23 cellular contexts compared by ENCODE assay signal in genomic region chr2:38265461-38265860, GRCh38.
DNase-seq lines count a peak whose midpoint lies in the region; ATAC-seq and TF ChIP-seq lines count a peak whose summit lies in the region.
"Had no signal": no experiment of that assay in that cellular context is flagged by ENCODE, and none has a peak within 500 bp of the region (broad histone marks: within the 10 kb centered on the region; RNA-seq: fewer than 3 reads in every experiment).

No MANE protein-coding gene starts in this region.

- no peak for TF ChIP-seq POLR2A in spleen (IDR thresholded peaks at IDR 0.05)
- TF ChIP-seq POLR2A in uterus (IDR thresholded peaks at IDR 0.05), result no peak
- TF ChIP-seq POLR2A in esophagus muscularis mucosa (IDR thresholded peaks at IDR 0.05; ENCODE audit: low read depth), result no peak

- 67 to 83% (median 81%) methylated on average over 3 of the region's 3 CpGs for WGBS in spleen, 5 donors
- WGBS in esophagus muscularis mucosa, result 71% methylated on average over 3 of the region's 3 CpGs

- H3K4me1 ChIP-seq in spleen (peaks cover 0 to 41% (median 7%) of the 10 kb centered on the region in 6 donors), uterus (no peaks in the 10 kb centered on the region), esophagus muscularis mucosa (peaks cover 0 to 8% (median 0%) of the 10 kb centered on the region in 4 donors)
- H3K4me1 ChIP-seq: Caco-2 had no signal

- no peak for ATAC-seq in HG02970 (IDR thresholded peaks at IDR 0.05; ENCODE audit: low FRiP score, unreplicated experiment)
- ATAC-seq: CD8-positive, alpha-beta T cell; Panc1 had no signal

- TF ChIP-seq EP300 in esophagus muscularis mucosa (IDR thresholded peaks at IDR 0.05), result no peak

- peaks cover 0 to 15% (median 0%) of the 10 kb centered on the region in 8 donors for H3K9me3 ChIP-seq in spleen
- H3K9me3 ChIP-seq in uterus, result no peaks in the 10 kb centered on the region
- no peaks in the 10 kb centered on the region for H3K9me3 ChIP-seq in esophagus muscularis mucosa
- H3K9me3 ChIP-seq: Caco-2 had no signal

- H3K4me1 Mint-ChIP-seq in activated naive CD4-positive, alpha-beta T cell treated with anti-CD3 and anti-CD28 coated beads for 36 hours (ENCODE audit: low read depth), result peaks cover 17% of the 10 kb centered on the region

- H3K4me3 ChIP-seq in HL-60 (replicated peaks; ENCODE audit: insufficient read depth, low read length), result no peak overlapping the region
- H3K4me3 ChIP-seq in fibroblast of mammary gland (ENCODE audit: control insufficient read depth, low read depth, low read length), result no peak overlapping the region
- H3K4me3 ChIP-seq in spleen, result no peak overlapping the region
- H3K4me3 ChIP-seq in uterus, result no peak overlapping the region
- H3K4me3 ChIP-seq in esophagus muscularis mucosa, result no peak overlapping the region

- H3K27me3 ChIP-seq in HL-60 (ENCODE audit: insufficient read depth, poor library complexity, severe bottlenecking) (no peaks in the 10 kb centered on the region), spleen (replicated peaks in 1 of 7) (no peaks in the 10 kb centered on the region), uterus (no peaks in the 10 kb centered on the region), esophagus muscularis mucosa (no peaks in the 10 kb centered on the region)

- H3K4me3 Mint-ChIP-seq in activated naive CD4-positive, alpha-beta T cell treated with anti-CD3 and anti-CD28 coated beads for 36 hours, result no peak overlapping the region
- H3K4me3 Mint-ChIP-seq: CD8-positive, alpha-beta T cell had no signal

- no peak overlapping the region for H3K27ac Mint-ChIP-seq in activated naive CD4-positive, alpha-beta T cell treated with anti-CD3 and anti-CD28 coated beads for 36 hours
- H3K27ac Mint-ChIP-seq: CD8-positive, alpha-beta T cell had no signal

- CTCF ChIA-PET in activated naive CD4-positive, alpha-beta T cell treated with anti-CD3 and anti-CD28 coated beads for 36 hours (lab: Charles Lee), result interaction anchor here (1.6 kb wide), 1 partner anchor 12 kb away, joined by 3 read pairs; no protein-coding TSS in a partner anchor

- H3K27me3 Mint-ChIP-seq in activated naive CD4-positive, alpha-beta T cell treated with anti-CD3 and anti-CD28 coated beads for 36 hours (ENCODE audit: low read depth), result peaks cover 3% of the 10 kb centered on the region

- intact Hi-C loops in spleen (cut with DNase I; ENCODE audit: low total_unique reads) (no loop called here), uterus (cut with DNase I; ENCODE audit: low total_unique reads) (no loop called here), esophagus muscularis mucosa (cut with DNase I) (loop anchor here (5.0 kb wide), 1 partner anchor 188 kb away; the partner anchor contains the start of gene CYP1B1)
- intact Hi-C loops in activated naive CD4-positive, alpha-beta T cell treated with anti-CD3 and anti-CD28 coated beads for 36 hours (cut with micrococcal nuclease), result no loop called here

- H3K36me3 ChIP-seq in spleen (no peaks in the 10 kb centered on the region), uterus (no peaks in the 10 kb centered on the region), esophagus muscularis mucosa (no peaks in the 10 kb centered on the region)

- H3K9me3 Mint-ChIP-seq in activated naive CD4-positive, alpha-beta T cell treated with anti-CD3 and anti-CD28 coated beads for 36 hours, result peaks cover 4% of the 10 kb centered on the region
- H3K9me3 Mint-ChIP-seq: CD8-positive, alpha-beta T cell had no signal

- H3K27ac ChIP-seq in HL-60 (replicated peaks) (peak overlapping the region; percentile 69), spleen (peak overlapping the region in 7 of 8 donors; percentile 61 to 86 (median 77)), uterus (peak overlapping the region; percentile 25 to 38), esophagus muscularis mucosa (replicated peaks in 1 of 4) (no peak overlapping the region)
- H3K27ac ChIP-seq: KMS-11 had no signal

- H3K36me3 Mint-ChIP-seq in activated naive CD4-positive, alpha-beta T cell treated with anti-CD3 and anti-CD28 coated beads for 36 hours (ENCODE audit: low read depth), result no peaks in the 10 kb centered on the region
- H3K36me3 Mint-ChIP-seq: CD8-positive, alpha-beta T cell had no signal

- TF ChIP-seq CTCF in HL-60 (IDR thresholded peaks at IDR 0.05; ENCODE audit: insufficient read depth, low read length), result no peak
- no peak for TF ChIP-seq CTCF in fibroblast of mammary gland (conservative IDR thresholded peaks at IDR 0.05; ENCODE audit: control insufficient read depth, insufficient read depth, low read depth, low read length)
- no peak for TF ChIP-seq CTCF in spleen (IDR thresholded peaks at IDR 0.05 in 8 of 11, conservative IDR thresholded peaks at IDR 0.05 in 3 of 11)
- TF ChIP-seq CTCF in uterus (IDR thresholded peaks at IDR 0.05), result no peak
- no peak for TF ChIP-seq CTCF in esophagus muscularis mucosa (IDR thresholded peaks at IDR 0.05)

- DNase-seq in HL-60 (ENCODE audit: low read depth in 1 of 2, low spot score in 1 of 2) (no peak), fibroblast of mammary gland (ENCODE audit: low read depth) (peak; percentile 43), spleen (no peak), uterus (no peak), esophagus muscularis mucosa (ENCODE audit: extremely low spot score) (no peak)
- DNase-seq in activated naive CD4-positive, alpha-beta T cell treated with anti-CD3 and anti-CD28 coated beads for 36 hours, result no peak
- DNase-seq: C1 segment of cervical spinal cord; Caco-2; CD8-positive, alpha-beta T cell; DMS79; EL; GDM1; H7; IMR-90; NCI-H1048; NCI-H1694; NCI-H2029 treated with DMSO at 0.1 percent for 48 hours; NCI-H2227 treated with DMSO at 0.1 percent for 48 hours; NCI-H526 treated with DMSO at 0.1 percent for 48 hours; SHP77 treated with DMSO at 0.1 percent for 48 hours had no signal

Comparison
In these comparisons a context has a peak if more than half of its experiments do, and no peak if none do; other contexts are left out.
1. H3K27ac ChIP-seq: peak in HL-60 (single experiment), spleen (7 of 8) and uterus (2 of 2); none in esophagus muscularis mucosa (0 of 4).